13 cellular contexts compared by ENCODE assay signal in genomic region chr7:2637505-2638223, GRCh38. TPM values are rescaled to one million over a fixed set of nuclear protein-coding genes. Genes with fewer than 3 reads are reported as not detected.
DNase-seq lines count a peak whose midpoint lies in the region; TF ChIP-seq lines count a peak whose summit lies in the region.
"Had no signal": no experiment of that assay in that cellular context is flagged by ENCODE, and none has a peak within 500 bp of the region (broad histone marks: within the 10 kb centered on the region; RNA-seq: fewer than 3 reads in every experiment).

No MANE protein-coding gene starts in this region.

- H3K79me1 ChIP-seq in neuronal stem cell (ENCODE audit: low read depth, low read length): peaks cover 46% of the 10 kb centered on the region

- no peak overlapping the region for H4K91ac ChIP-seq in neuronal stem cell (ENCODE audit: low read depth, low read length, poor library complexity)

- H3K9me3 ChIP-seq in duodenal mucosa (ENCODE audit: control insufficient read depth in 1 of 2, low read length in 2 of 2): no peaks in the 10 kb centered on the region
- no peaks in the 10 kb centered on the region for H3K9me3 ChIP-seq in neuronal stem cell (replicated peaks in 1 of 2; ENCODE audit: control insufficient read depth in 2 of 2, insufficient read depth in 1 of 2, low read depth in 1 of 2, low read length in 2 of 2)

- H3K4me3 Mint-ChIP-seq in type B pancreatic cell: no peak overlapping the region

- no peak overlapping the region for H4K8ac ChIP-seq in neuronal stem cell (ENCODE audit: low read depth, low read length)

- in situ Hi-C loops in KBM-7 (cut with MboI; ENCODE audit: low pct_unique_long_range_greater_than_20kb, low sequenced_read_pairs): no loop called here

- DNase-seq in CD1c-positive myeloid dendritic cell (ENCODE audit: extremely low spot score) (peak; percentile 94), KBM-7 (peak; percentile 23), neuronal stem cell (ENCODE audit: low spot score) (no peak), type B pancreatic cell (ENCODE audit: extremely low spot score, unreplicated experiment) (no peak), NCI-H146 treated with DMSO at 0.1 percent for 48 hours (lab: John Stamatoyannopoulos, UW; ENCODE audit: unreplicated experiment) (no peak)
- no peak for DNase-seq in activated T-cell treated with anti-CD3 and anti-CD28 coated beads, Interleukin-2, amount 50 U/mL, for 1 hour
- no peak for DNase-seq in activated naive CD4-positive, alpha-beta T cell treated with Interleukin-2 at 50 U/mL for 16 hours
- DNase-seq: activated CD4-positive, CD25-positive, alpha-beta regulatory T cell; CD4-positive, CD25-positive, alpha-beta regulatory T cell; GOT3; islet precursor cell; NCI-H146 had no signal

- peak overlapping the region; percentile 82 for H3K14ac ChIP-seq in neuronal stem cell (ENCODE audit: low read length)

- no peak overlapping the region for H2AFZ ChIP-seq in neuronal stem cell (ENCODE audit: low read length)

- H3K9ac ChIP-seq in duodenal mucosa (ENCODE audit: low read depth in 1 of 2, low read length in 2 of 2) (no peak overlapping the region), neuronal stem cell (ENCODE audit: low read depth, low read length, poor library complexity) (peak overlapping the region; percentile 44)

- H3K4me1 ChIP-seq in duodenal mucosa (ENCODE audit: control insufficient read depth in 1 of 2, insufficient read depth in 2 of 2, low read length in 2 of 2): peaks cover 30 to 46% of the 10 kb centered on the region in 2 donors
- H3K4me1 ChIP-seq in neuronal stem cell (ENCODE audit: control insufficient read depth in 2 of 2, insufficient read depth in 1 of 2, low read depth in 1 of 2, low read length in 2 of 2): peaks cover 27 to 35% of the 10 kb centered on the region in 2 donors

- no peak overlapping the region for H2BK15ac ChIP-seq in neuronal stem cell (ENCODE audit: low read length)

- H3K4ac ChIP-seq in neuronal stem cell (ENCODE audit: low read length): peak overlapping the region; percentile 37

- peaks cover 14% of the 10 kb centered on the region for H3K4me1 Mint-ChIP-seq in type B pancreatic cell (ENCODE audit: unreplicated experiment)

- peak overlapping the region; percentile 4 for H3K4me2 ChIP-seq in neuronal stem cell (ENCODE audit: insufficient read depth, low read length, poor library complexity, severe bottlenecking)

- no peak overlapping the region for H3K4me3 ChIP-seq in duodenal mucosa (ENCODE audit: low read depth in 1 of 2, low read length in 2 of 2)
- H3K4me3 ChIP-seq in neuronal stem cell (ENCODE audit: low read length in 2 of 2): no peak overlapping the region

- no CpG with 5 or more reads among the region's 23 CpGs for WGBS in neuronal stem cell (ENCODE audit: extremely low coverage in 2 of 2, insufficient read length in 2 of 2, insufficient replicate concordance in 1 of 2), 2 donors

- no peak overlapping the region for H3K27ac Mint-ChIP-seq in type B pancreatic cell
- H3K27ac Mint-ChIP-seq: CD4-positive, CD25-positive, alpha-beta regulatory T cell had no signal

- peak overlapping the region; percentile 70 for H3K27ac ChIP-seq in duodenal mucosa (ENCODE audit: low read depth, low read length)
- H3K27ac ChIP-seq in neuronal stem cell (replicated peaks; ENCODE audit: low read length): peak overlapping the region; percentile 11

- peak overlapping the region; percentile 80 for H3K23ac ChIP-seq in neuronal stem cell (ENCODE audit: low read depth, low read length, poor library complexity)

- peak overlapping the region; percentile 90 for H2BK5ac ChIP-seq in neuronal stem cell (ENCODE audit: low read length)

- no peak overlapping the region for H2BK12ac ChIP-seq in neuronal stem cell (ENCODE audit: low read length)

- H2AK5ac ChIP-seq in neuronal stem cell (ENCODE audit: low read depth, low read length): no peak overlapping the region

- H3K27me3 ChIP-seq in duodenal mucosa (ENCODE audit: control insufficient read depth in 1 of 2, insufficient read depth in 2 of 2, low read length in 2 of 2): no peaks in the 10 kb centered on the region
- no peaks in the 10 kb centered on the region for H3K27me3 ChIP-seq in neuronal stem cell (ENCODE audit: control insufficient read depth in 3 of 3, insufficient read depth in 3 of 3, low read depth in 1 of 3, low read length in 3 of 3)

- H3K9me3 Mint-ChIP-seq in type B pancreatic cell: no peaks in the 10 kb centered on the region
- H3K9me3 Mint-ChIP-seq: CD4-positive, CD25-positive, alpha-beta regulatory T cell had no signal

- no peaks in the 10 kb centered on the region for H3K27me3 Mint-ChIP-seq in type B pancreatic cell
- H3K27me3 Mint-ChIP-seq: CD4-positive, CD25-positive, alpha-beta regulatory T cell had no signal

- H3K36me3 ChIP-seq in duodenal mucosa (ENCODE audit: control insufficient read depth in 1 of 2, insufficient read depth in 2 of 2, low read length in 2 of 2) (no peaks in the 10 kb centered on the region), neuronal stem cell (replicated peaks in 1 of 2; ENCODE audit: control insufficient read depth in 2 of 2, insufficient read depth in 2 of 2, low read length in 2 of 2) (peaks cover 14 to 42% of the 10 kb centered on the region in 2 donors)

- H3K18ac ChIP-seq in neuronal stem cell (ENCODE audit: low read length): peak overlapping the region; percentile 83

- no peak for TF ChIP-seq CTCF in type B pancreatic cell (conservative IDR thresholded peaks at IDR 0.05)

- H2BK120ac ChIP-seq in neuronal stem cell (ENCODE audit: low read depth, low read length): no peak overlapping the region

- H3K36me3 Mint-ChIP-seq in type B pancreatic cell: no peaks in the 10 kb centered on the region
- H3K36me3 Mint-ChIP-seq: CD4-positive, CD25-positive, alpha-beta regulatory T cell had no signal

RNA-seq across cellular contexts. Expression of gene TTYH3, which starts 5.9 kb away (rescaled TPM):
- 136 TPM for polyA plus RNA-seq in neuronal stem cell (2013, experiment 1 of 2)
- 133 TPM for polyA plus RNA-seq in neuronal stem cell (2013, experiment 2 of 2)
- total RNA-seq in type B pancreatic cell (ENCODE audit: low replicate concordance): 124 and 166 TPM in 2 replicates

RNA-seq across cellular contexts. Expression of gene AMZ1, which starts 50.3 kb away (rescaled TPM):
- 0.04 TPM for polyA plus RNA-seq in neuronal stem cell (2013, experiment 1 of 2)
- polyA plus RNA-seq in neuronal stem cell (2013, experiment 2 of 2): 0.01 TPM
- total RNA-seq in type B pancreatic cell (ENCODE audit: low replicate concordance): 1.2 and 5.6 TPM in 2 replicates

Comparison
In these comparisons a context has a peak if more than half of its experiments do, and no peak if none do; other contexts are left out.
1. DNase-seq: peak in CD1c-positive myeloid dendritic cell (single experiment) and KBM-7 (single experiment); none in neuronal stem cell (single experiment), type B pancreatic cell (single experiment), activated T-cell treated with anti-CD3 and anti-CD28 coated beads, Interleukin-2, amount 50 U/mL, for 1 hour (single experiment), NCI-H146 treated with DMSO at 0.1 percent for 48 hours (single experiment) and activated naive CD4-positive, alpha-beta T cell treated with Interleukin-2 at 50 U/mL for 16 hours (single experiment).